ENCODE assay signal across 31 cellular contexts in the genomic region with DNA sequence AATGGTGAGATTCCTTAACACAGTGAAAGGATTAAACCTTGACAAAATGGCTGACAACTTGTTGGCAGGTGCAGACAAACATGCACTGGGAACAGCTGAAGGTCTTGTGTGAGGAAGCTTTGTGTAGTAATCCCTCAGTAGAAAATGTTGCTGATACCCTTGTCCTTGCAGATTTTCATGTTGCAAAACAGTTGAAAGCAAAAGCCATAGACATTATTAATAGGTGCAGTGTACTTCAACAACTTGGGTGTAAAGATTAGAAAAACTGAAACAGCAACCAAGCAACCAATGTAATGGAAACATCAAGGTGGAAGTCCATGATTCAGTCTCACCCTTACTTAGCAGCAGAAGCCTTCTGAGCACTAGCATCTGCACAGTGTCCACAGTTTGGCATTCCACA. TPM values are rescaled to one million over a fixed set of nuclear protein-coding genes. Genes with fewer than 3 reads are reported as not detected.
A peak's percentile ranks its signal among the peaks of the same experiment; 100 is the strongest.
DNase-seq lines count a peak whose midpoint lies in the region; ATAC-seq, FAIRE-seq and TF ChIP-seq lines count a peak whose summit lies in the region.
"Had no signal": no experiment of that assay in that cellular context is flagged by ENCODE, and none has a peak within 500 bp of the region (broad histone marks: within the 10 kb centered on the region; RNA-seq: fewer than 3 reads in every experiment).

No MANE protein-coding gene starts in this region.

- H3K9ac ChIP-seq in GM12878 (ENCODE audit: control insufficient read depth, insufficient read depth, low read length), result no peak overlapping the region
- H3K9ac ChIP-seq in smooth muscle cell (ENCODE audit: low read depth), result no peak overlapping the region
- H3K9ac ChIP-seq: parathyroid adenoma, SK-N-SH had no signal

- no peak for TF ChIP-seq CTCF in GM12878 (IDR thresholded peaks at IDR 0.05 in 2 of 3, conservative IDR thresholded peaks at IDR 0.05 in 1 of 3; ENCODE audit: control insufficient read depth in 2 of 3, extremely low read depth in 1 of 3, insufficient read depth in 1 of 3, low read depth in 3 of 3, low read length in 3 of 3)
- TF ChIP-seq CTCF in smooth muscle cell (IDR thresholded peaks at IDR 0.05; ENCODE audit: borderline replicate concordance, insufficient read depth, poor library complexity, severe bottlenecking), result no peak

- no peaks in the 10 kb centered on the region for H3K27me3 ChIP-seq in GM12878 (replicated peaks in 1 of 2; ENCODE audit: control insufficient read depth in 2 of 2, insufficient read depth in 2 of 2, low read length in 1 of 2)
- H3K27me3 ChIP-seq in smooth muscle cell (ENCODE audit: low read depth), result no peaks in the 10 kb centered on the region
- H3K27me3 ChIP-seq: foreskin keratinocyte, heart left ventricle had no signal

- no peaks in the 10 kb centered on the region for H3K9me3 ChIP-seq in GM12878 (replicated peaks; ENCODE audit: control insufficient read depth, insufficient read depth, low read length)
- H3K9me3 ChIP-seq in smooth muscle cell (replicated peaks; ENCODE audit: low read depth), result no peaks in the 10 kb centered on the region
- H3K9me3 ChIP-seq: heart left ventricle, lower lobe of right lung, SK-N-SH had no signal

- TF ChIP-seq POLR2A in GM12878 (IDR thresholded peaks at IDR 0.05; ENCODE audit: low read depth, low read length), result no peak

- in situ Hi-C loops in GM12878 (cut with MboI), result no loop called here

- RAD21 ChIA-PET in GM12878 (lab: Charles Lee; ENCODE audit: unreplicated experiment), result interaction anchor here (0.8 to 1.2 kb wide), 4 partner anchors 33 to 99 kb away, joined by 3 to 6 read pairs (median 4); no protein-coding TSS in a partner anchor

- DNase-seq in GM12878 (ENCODE audit: low read depth, low spot score), result no peak
- DNase-seq in smooth muscle cell (lab: John Stamatoyannopoulos, UW; ENCODE audit: unreplicated experiment), result no peak
- DNase-seq in left cardiac atrium, result no peak
- no peak for DNase-seq in DMS153 (lab: John Stamatoyannopoulos, UW)
- DNase-seq: activated CD4-positive, alpha-beta memory T cell treated with anti-CD3 and anti-CD28 coated beads, Interleukin-2, amount 10 ng/mL, durations not matched to agents 7 days and 5 days; activated CD4-positive, alpha-beta T cell treated with anti-CD3 and anti-CD28 coated beads for 1 hour; activated CD8-positive, alpha-beta memory T cell treated with anti-CD3 and anti-CD28 coated beads, Interleukin-2, amount 50 U/mL, for 48 hours; activated naive CD8-positive, alpha-beta T cell treated with anti-CD3 and anti-CD28 coated beads for 36 hours; C1 segment of cervical spinal cord; caudate nucleus; DND-41; endodermal cell; GOT3; heart left ventricle; lower lobe of right lung; NCI-H1436; NCI-H446 treated with DMSO at 0.1 percent for 48 hours; NCI-H82; nephron progenitor cell; right cardiac atrium; SK-N-SH; stimulated activated CD4-positive, alpha-beta T cell treated with anti-CD3 and anti-CD28 coated beads, Interleukin-4, amount 100 ng/mL, for 4 hours; substantia nigra; T-helper 17 cell had no signal

- intact Hi-C loops in GM12878 (cut with micrococcal nuclease; ENCODE audit: unreplicated experiment), result no loop called here
- intact Hi-C loops in left cardiac atrium (cut with DNase I), result no loop called here

- H2AFZ ChIP-seq in GM12878 (ENCODE audit: control insufficient read depth, low read depth, low read length), result peak overlapping the region; percentile 39; the same call in 1 of the 2 replicates
- peak overlapping the region; percentile 5 for H2AFZ ChIP-seq in smooth muscle cell (ENCODE audit: low read depth)
- H2AFZ ChIP-seq: parathyroid adenoma had no signal

- POLR2A ChIA-PET in GM12878 (lab: Charles Lee), result interaction anchor here (1.5 kb wide), 1 partner anchor 10 kb away, joined by 3 read pairs; no protein-coding TSS in a partner anchor

- no peak for TF ChIP-seq RAD21 in GM12878 (IDR thresholded peaks at IDR 0.05; ENCODE audit: insufficient read depth, low read depth, low read length)

- BruUV-seq in GM12878 (replicated peaks; lab: Mats Ljungman, UMichigan), result no TSS peak

- H3K4me2 ChIP-seq in GM12878 (ENCODE audit: control insufficient read depth, insufficient read depth) (no peak overlapping the region), smooth muscle cell (no peak overlapping the region)
- H3K4me2 ChIP-seq: SK-N-SH had no signal

- TF ChIP-seq EP300 in GM12878 (IDR thresholded peaks at IDR 0.05; ENCODE audit: borderline replicate concordance in 1 of 2, control insufficient read depth in 1 of 2, low read depth in 2 of 2, low read length in 2 of 2), result no peak

- H3K4me1 ChIP-seq in GM12878 (ENCODE audit: control insufficient read depth, insufficient read depth, low read length), result no peaks in the 10 kb centered on the region
- H3K4me1 ChIP-seq in smooth muscle cell (ENCODE audit: low read depth), result no peaks in the 10 kb centered on the region
- H3K4me1 ChIP-seq: heart left ventricle, lower lobe of right lung, parathyroid adenoma had no signal

- no peaks in the 10 kb centered on the region for H3F3A ChIP-seq in smooth muscle cell (ENCODE audit: low read depth)

- peak; percentile 66 for FAIRE-seq in GM12878 (lab: Jason Lieb, UNC)

- SMC1A ChIA-PET in GM12878 (lab: Charles Lee; ENCODE audit: uncharacterized antibody, unreplicated experiment), result interaction anchor here (0.5 to 1.6 kb wide), 7 partner anchors 18 to 264 kb away, joined by 3 to 5 read pairs (median 3); no protein-coding TSS in a partner anchor

- H3K27ac ChIP-seq in GM12878 (ENCODE audit: control insufficient read depth, insufficient read depth) (no peak overlapping the region), smooth muscle cell (ENCODE audit: low read depth) (no peak overlapping the region)
- H3K27ac ChIP-seq: heart left ventricle, lower lobe of right lung, parathyroid adenoma had no signal

- H3K36me3 ChIP-seq in GM12878 (ENCODE audit: control insufficient read depth in 2 of 2, insufficient read depth in 2 of 2, low read length in 1 of 2), result no peaks in the 10 kb centered on the region
- no peaks in the 10 kb centered on the region for H3K36me3 ChIP-seq in smooth muscle cell (ENCODE audit: low read depth)
- H3K36me3 ChIP-seq: heart left ventricle, lower lobe of right lung had no signal

- H3K4me3 ChIP-seq in GM12878 (no peak overlapping the region), smooth muscle cell (no peak overlapping the region)
- H3K4me3 ChIP-seq: heart left ventricle, lower lobe of right lung had no signal

- H3K79me2 ChIP-seq in GM12878 (ENCODE audit: control insufficient read depth, insufficient read depth, low read length) (no peaks in the 10 kb centered on the region), smooth muscle cell (ENCODE audit: low read depth) (no peaks in the 10 kb centered on the region)
- H3K79me2 ChIP-seq: parathyroid adenoma had no signal

- CTCF ChIA-PET in GM12878 (lab: Yijun Ruan, JAX), result interaction anchor here (1.0 kb wide), 1 partner anchor 11 kb away, joined by 3 read pairs; no protein-coding TSS in a partner anchor

- peak; percentile 27 for ATAC-seq in GM18868 (IDR thresholded peaks at IDR 0.05; ENCODE audit: unreplicated experiment)
- peak; percentile 40 for ATAC-seq in HG02885 (IDR thresholded peaks at IDR 0.05; ENCODE audit: poor library complexity, unreplicated experiment)
- ATAC-seq in GM12878, result peak; percentile 65
- ATAC-seq in left cardiac atrium, result no peak
- ATAC-seq in GM21423 (IDR thresholded peaks at IDR 0.05; ENCODE audit: unreplicated experiment), result no peak
- ATAC-seq: esophagus mucosa; foreskin keratinocyte; heart left ventricle; lower lobe of right lung; right cardiac atrium; stimulated activated memory B cell treated with anti-CD40 and anti-IgM and Interleukin-4, amounts not matched to agents 10 μg/mL and 1 μg/mL and 100 μg/mL, for 72 hours; T-helper 17 cell had no signal

- no peaks in the 10 kb centered on the region for H4K20me1 ChIP-seq in GM12878 (ENCODE audit: control insufficient read depth, insufficient read depth)
- H4K20me1 ChIP-seq in smooth muscle cell (ENCODE audit: low read depth), result no peaks in the 10 kb centered on the region

TF ChIP-seq in GM12878, 131 proteins besides CTCF, POLR2A, EP300 and RAD21:
- TF ChIP-seq YY1 (IDR thresholded peaks at IDR 0.05; ENCODE audit: low read depth, low read length), result peak; percentile 38; the same call in 1 of the 2 replicates
- TF ChIP-seq, protein P1, sequence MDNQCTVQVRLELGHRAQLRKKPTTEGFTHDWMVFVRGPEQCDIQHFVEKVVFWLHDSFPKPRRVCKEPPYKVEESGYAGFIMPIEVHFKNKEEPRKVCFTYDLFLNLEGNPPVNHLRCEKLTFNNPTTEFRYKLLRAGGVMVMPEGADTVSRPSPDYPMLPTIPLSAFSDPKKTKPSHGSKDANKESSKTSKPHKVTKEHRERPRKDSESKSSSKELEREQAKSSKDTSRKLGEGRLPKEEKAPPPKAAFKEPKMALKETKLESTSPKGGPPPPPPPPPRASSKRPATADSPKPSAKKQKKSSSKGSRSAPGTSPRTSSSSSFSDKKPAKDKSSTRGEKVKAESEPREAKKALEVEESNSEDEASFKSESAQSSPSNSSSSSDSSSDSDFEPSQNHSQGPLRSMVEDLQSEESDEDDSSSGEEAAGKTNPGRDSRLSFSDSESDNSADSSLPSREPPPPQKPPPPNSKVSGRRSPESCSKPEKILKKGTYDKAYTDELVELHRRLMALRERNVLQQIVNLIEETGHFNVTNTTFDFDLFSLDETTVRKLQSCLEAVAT (IDR thresholded peaks at IDR 0.05), result no peak
- TF ChIP-seq NFYA (IDR thresholded peaks at IDR 0.05; ENCODE audit: borderline replicate concordance, low read depth, low read length), result no peak
TF ChIP-seq in GM12878: peak in this region for 1.

RNA-seq across cellular contexts. Expression of gene UGT2B7, which starts 29.8 kb away (rescaled TPM):
- 3.9 and 4.6 TPM in 2 replicates for total RNA-seq in GM12878 (2013; cell fraction: nucleolus; rRNA removed)
- 0.27 and 0.79 TPM in 2 replicates for total RNA-seq in GM12878 (2014; rRNA removed)
- 0.46 and 1.5 TPM in 2 replicates for total RNA-seq in GM12878 (2014; rRNA removed; fragmentation: Illumina TruSeq; extraction: Trizol)
- total RNA-seq in GM12878 (2021), result 0.77 and 1.0 TPM in 2 replicates
- polyA plus RNA-seq in GM12878 (2011; ENCODE audit: low read depth), result 0.13 TPM
- 2.9 and 3.6 TPM in 2 replicates for polyA plus RNA-seq in GM12878 (2011; rRNA removed)
- 1.1 and 1.6 TPM in 2 replicates for polyA plus RNA-seq in GM12878 (2011; cell fraction: cytosol; rRNA removed)
- polyA plus RNA-seq in GM12878 (2011; cell fraction: nucleus; rRNA removed), result 2.6 and 2.9 TPM in 2 replicates
- polyA plus RNA-seq in GM12878 (2012), result 0.13 TPM in 1 of 2 replicates, not detected in the other
- polyA plus RNA-seq in GM12878 (2014; fragmentation: Illumina TruSeq; extraction: Trizol), result 0.73 TPM in 2 replicates
- 1 to 10 TPM; 1.5 to 2.1 TPM for polyA plus RNA-seq in GM12878 (2014; fragmentation: Nextera tagmentation; extraction: Ambion mirVana)
- 0.39 and 0.77 TPM in 2 replicates for polyA plus RNA-seq in GM12878 (2014; rRNA removed)
- polyA plus RNA-seq in GM12878 (2016; fragmentation: Nextera tagmentation; extraction: Ambion mirVana), result 1 to 10 TPM; 1.0 to 1.3 TPM
- polyA minus RNA-seq in GM12878 (2011; rRNA and poly(A)+ RNA removed), result 2.0 and 2.2 TPM in 2 replicates
- 0.94 TPM in 1 of 2 replicates, not detected in the other for polyA minus RNA-seq in GM12878 (2011; cell fraction: cytosol; rRNA and poly(A)+ RNA removed)
- polyA minus RNA-seq in GM12878 (2011; cell fraction: nucleus; rRNA and poly(A)+ RNA removed), result 3.3 and 3.4 TPM in 2 replicates
- total RNA-seq in smooth muscle cell, result 0.45 and 6.5 TPM in 2 replicates
- 2.6 and 3.6 TPM in 2 replicates for polyA plus RNA-seq in smooth muscle cell
- not detected for total RNA-seq in left cardiac atrium
- total RNA-seq: activated CD4-positive, alpha-beta memory T cell treated with anti-CD3 and anti-CD28 coated beads, Interleukin-2, amount 10 ng/mL, durations not matched to agents 7 days and 5 days; activated naive CD8-positive, alpha-beta T cell treated with anti-CD3 and anti-CD28 coated beads for 36 hours; endodermal cell; esophagus mucosa; foreskin keratinocyte; heart left ventricle; lower lobe of right lung; right cardiac atrium; T-helper 17 cell had no signal
- polyA plus RNA-seq: heart left ventricle, right cardiac atrium, SK-N-SH had no signal

Comparison
In these comparisons a context has a peak if more than half of its experiments do, and no peak if none do; other contexts are left out.
1. ATAC-seq: peak in GM18868 (single experiment), HG02885 (single experiment) and GM12878 (single experiment); none in left cardiac atrium (0 of 2) and GM21423 (single experiment).